16 cellular contexts compared by ENCODE assay signal in genomic region chr22:49355206-49355920, GRCh38.
"Had no signal": no experiment of that assay in that cellular context is flagged by ENCODE, and none has a peak within 500 bp of the region (broad histone marks: within the 10 kb centered on the region; RNA-seq: fewer than 3 reads in every experiment).

No MANE protein-coding gene starts in this region.

- H3K9ac ChIP-seq: SK-N-SH had no signal

- H3K27ac ChIP-seq: ascending aorta, colonic mucosa, testis had no signal

- H3K27me3 ChIP-seq: ascending aorta, colonic mucosa, testis had no signal

- H3K4me1 Mint-ChIP-seq: activated B cell treated with CpG ODN at 0.5 μM for 24 hours; activated naive CD4-positive, alpha-beta T cell treated with anti-CD3 and anti-CD28 coated beads, Interleukin-2, amount 50 U/mL, for 24 hours; central memory CD8-positive, alpha-beta T cell had no signal

- H3K9me3 Mint-ChIP-seq: activated B cell treated with CpG ODN at 0.5 μM for 24 hours; activated CD4-positive, alpha-beta memory T cell treated with anti-CD3 and anti-CD28 coated beads for 36 hours; activated naive CD4-positive, alpha-beta T cell treated with anti-CD3 and anti-CD28 coated beads, Interleukin-2, amount 50 U/mL, for 24 hours; activated T-cell treated with anti-CD3 and anti-CD28 coated beads, Interleukin-2, amount 50 U/mL, for 4 hours; central memory CD8-positive, alpha-beta T cell; natural killer cell treated with Interleukin-12 subunit alpha and Interleukin-12 subunit beta and Interleukin-15 and Interleukin-18, amount 100 ng/mL, for 72 hours; T-helper 2 cell treated with Interferon-gamma antibody and Interleukin-4, amounts not matched to agents 5 μg/mL and 100 μg/mL, for 36 hours had no signal

- H3K4me1 ChIP-seq: ascending aorta, colonic mucosa, testis had no signal

- H3K4me2 ChIP-seq: SK-N-SH had no signal

- H3K36me3 Mint-ChIP-seq: activated CD4-positive, alpha-beta memory T cell treated with anti-CD3 and anti-CD28 coated beads for 36 hours; activated naive CD4-positive, alpha-beta T cell treated with anti-CD3 and anti-CD28 coated beads, Interleukin-2, amount 50 U/mL, for 24 hours; natural killer cell treated with Interleukin-12 subunit alpha and Interleukin-12 subunit beta and Interleukin-15 and Interleukin-18, amount 100 ng/mL, for 72 hours had no signal

- H3K4me3 Mint-ChIP-seq: activated B cell treated with CpG ODN at 0.5 μM for 24 hours; activated CD4-positive, alpha-beta memory T cell treated with anti-CD3 and anti-CD28 coated beads for 36 hours; activated naive CD4-positive, alpha-beta T cell treated with anti-CD3 and anti-CD28 coated beads, Interleukin-2, amount 50 U/mL, for 24 hours; activated T-cell treated with anti-CD3 and anti-CD28 coated beads, Interleukin-2, amount 50 U/mL, for 4 hours; central memory CD8-positive, alpha-beta T cell; natural killer cell treated with Interleukin-12 subunit alpha and Interleukin-12 subunit beta and Interleukin-15 and Interleukin-18, amount 100 ng/mL, for 72 hours; T-helper 2 cell treated with Interferon-gamma antibody and Interleukin-4, amounts not matched to agents 5 μg/mL and 100 μg/mL, for 36 hours had no signal

- H3K27ac Mint-ChIP-seq: activated B cell treated with CpG ODN at 0.5 μM for 24 hours; activated CD4-positive, alpha-beta memory T cell treated with anti-CD3 and anti-CD28 coated beads for 36 hours; activated naive CD4-positive, alpha-beta T cell treated with anti-CD3 and anti-CD28 coated beads, Interleukin-2, amount 50 U/mL, for 24 hours; natural killer cell treated with Interleukin-12 subunit alpha and Interleukin-12 subunit beta and Interleukin-15 and Interleukin-18, amount 100 ng/mL, for 72 hours; T-helper 2 cell treated with Interferon-gamma antibody and Interleukin-4, amounts not matched to agents 5 μg/mL and 100 μg/mL, for 36 hours had no signal

- H3K36me3 ChIP-seq: ascending aorta, colonic mucosa had no signal

- ATAC-seq: activated T-cell treated with anti-CD3 and anti-CD28 coated beads, Interleukin-2, amount 50 U/mL, for 4 hours; left ventricle myocardium superior; natural killer cell treated with Interleukin-12 subunit alpha and Interleukin-12 subunit beta and Interleukin-15 and Interleukin-18, amount 100 ng/mL, for 72 hours had no signal

- DNase-seq: activated B cell treated with CpG ODN at 0.5 μM for 24 hours; activated CD4-positive, alpha-beta memory T cell treated with anti-CD3 and anti-CD28 coated beads for 36 hours; activated CD4-positive, alpha-beta T cell treated with anti-CD3 and anti-CD28 coated beads for 4 hours; activated T-cell treated with anti-CD3 and anti-CD28 coated beads, Interleukin-2, amount 50 U/mL, for 4 hours; colonic mucosa; erythroblast; kidney glomerular epithelial cell; left ventricle myocardium superior; nucleus accumbens; testis had no signal

- H3K9me3 ChIP-seq: ascending aorta, colonic mucosa, SK-N-SH, testis had no signal

- H3K4me3 ChIP-seq: ascending aorta, colonic mucosa, testis had no signal
